8 cellular contexts compared by ENCODE assay signal in the genomic region with DNA sequence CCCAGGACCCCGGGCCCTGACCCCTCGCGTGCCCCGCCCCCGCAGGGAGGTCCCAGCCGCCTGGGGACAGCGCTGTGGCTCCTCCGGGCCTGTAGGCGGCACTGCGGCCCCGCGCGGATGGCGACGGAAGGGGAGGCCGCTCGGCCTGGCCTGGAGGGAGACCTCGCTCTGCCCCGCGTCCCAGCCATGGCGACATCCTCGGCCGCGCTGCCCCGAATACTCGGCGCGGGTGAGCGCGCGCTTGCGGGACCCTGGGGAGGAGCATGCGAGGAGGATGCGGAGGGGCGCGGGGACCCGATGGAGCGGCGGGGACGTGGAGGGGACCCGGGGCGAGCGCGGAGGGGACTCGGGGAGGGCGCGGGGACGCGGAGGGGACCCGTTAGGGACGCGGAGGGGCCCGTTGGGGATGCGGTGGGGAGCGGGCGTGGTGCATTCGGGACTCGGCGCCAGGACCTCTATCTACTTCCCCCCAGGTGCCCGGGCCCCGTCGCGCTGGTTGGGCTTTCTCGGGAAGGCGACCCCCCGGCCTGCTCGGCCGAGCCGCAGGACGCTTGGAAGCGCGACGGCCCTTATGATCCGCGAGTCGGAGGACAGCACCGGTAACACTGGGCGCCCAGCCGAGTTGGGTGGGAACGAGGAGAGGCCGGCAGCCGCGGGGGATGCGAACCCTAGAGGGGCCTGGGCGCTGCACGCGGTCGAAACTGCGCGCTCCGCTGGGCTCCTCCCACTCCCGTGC. TPM values are rescaled to one million over a fixed set of nuclear protein-coding genes. Genes with fewer than 3 reads are reported as not detected.
DNase-seq lines count a peak whose midpoint lies in the region; ATAC-seq and TF ChIP-seq lines count a peak whose summit lies in the region.

A gene (plus strand): TSS at position 158 of the 736 bp plus-strand sequence. CDS start 29 bp downstream, at position 187.

- peak; percentile 65 to 86 (median 78) for DNase-seq in CD4-positive, alpha-beta T cell
- DNase-seq in activated T-cell treated with anti-CD3 and anti-CD28 coated beads for 4 hours (peak; percentile 76), epithelial cell of proximal tubule (ENCODE audit: low read depth) (no peak)
- DNase-seq in stimulated activated CD8-positive, alpha-beta memory T cell treated with anti-CD3 and anti-CD28 coated beads, Interleukin-4, amount 100 ng/mL, for 48 hours, result peak; percentile 89

- H3K27ac Mint-ChIP-seq in CD4-positive, alpha-beta T cell, result peak within 1 kb of the TSS; percentile 76

- H3K4me3 Mint-ChIP-seq in CD4-positive, alpha-beta T cell, result peak within 1 kb of the TSS; percentile 97

- H3K27me3 Mint-ChIP-seq in CD4-positive, alpha-beta T cell, result no peaks in the 10 kb centered on the region

- peak within 1 kb of the TSS; percentile 91 for H3K9ac ChIP-seq in OCI-LY3 (ENCODE audit: low read length)
- peak within 1 kb of the TSS; percentile 58 for H3K9ac ChIP-seq in mucosa of stomach (ENCODE audit: low read length)

- H3K4me3 ChIP-seq in OCI-LY3 (ENCODE audit: low read length) (peak within 1 kb of the TSS; percentile 86), epithelial cell of proximal tubule (ENCODE audit: low read depth, low read length) (peak within 1 kb of the TSS; percentile 86), mucosa of stomach (ENCODE audit: low read length) (peak within 1 kb of the TSS; percentile 93)

- H2AFZ ChIP-seq in OCI-LY3 (ENCODE audit: low read depth, low read length), result peak within 1 kb of the TSS; percentile 77

- CTCF ChIA-PET in CD4-positive, alpha-beta T cell (lab: Charles Lee), result no interaction called here

- intact Hi-C loops in CD4-positive, alpha-beta T cell (cut with DNase I, micrococcal nuclease), result loop anchor here in 1 of 2 experiments (5.0 to 10.0 kb wide), 3 partner anchors 462 to 1336 kb away; a partner anchor contains a TSS

- no peaks in the 10 kb centered on the region for H3K27me3 ChIP-seq in CD4-positive, alpha-beta T cell (ENCODE audit: control insufficient read depth, insufficient read depth, low read length)
- no peaks in the 10 kb centered on the region for H3K27me3 ChIP-seq in OCI-LY3 (ENCODE audit: low read depth, low read length)
- no peaks in the 10 kb centered on the region for H3K27me3 ChIP-seq in mucosa of stomach (ENCODE audit: control insufficient read depth, insufficient read depth, low read length)

- TF ChIP-seq CTCF in CD4-positive, alpha-beta T cell (IDR thresholded peaks at IDR 0.05), result peak; percentile 83
- peak; percentile 67 for TF ChIP-seq CTCF in OCI-LY3 (IDR thresholded peaks at IDR 0.05; ENCODE audit: low read depth, low read length)
- peak; percentile 72 for TF ChIP-seq CTCF in epithelial cell of proximal tubule (conservative IDR thresholded peaks at IDR 0.05; ENCODE audit: low read depth, low read length)

- H3K9me3 ChIP-seq in CD4-positive, alpha-beta T cell (ENCODE audit: control insufficient read depth, low read length), result no peaks in the 10 kb centered on the region
- H3K9me3 ChIP-seq in OCI-LY3 (ENCODE audit: insufficient read depth, low read length) (no peaks in the 10 kb centered on the region), mucosa of stomach (ENCODE audit: control insufficient read depth, low read length) (no peaks in the 10 kb centered on the region)

- H3K36me3 ChIP-seq in OCI-LY3 (replicated peaks; ENCODE audit: low read depth, low read length), result peaks cover 26% of the 10 kb centered on the region
- peaks cover 3% of the 10 kb centered on the region for H3K36me3 ChIP-seq in mucosa of stomach (ENCODE audit: control insufficient read depth, insufficient read depth, low read length)

- H3K4me1 Mint-ChIP-seq in CD4-positive, alpha-beta T cell (ENCODE audit: low read depth), result peaks cover 24% of the 10 kb centered on the region

- H3K4me1 ChIP-seq in OCI-LY3 (ENCODE audit: low read length) (peaks cover 13% of the 10 kb centered on the region), mucosa of stomach (ENCODE audit: control insufficient read depth, insufficient read depth, low read length) (peaks cover 21% of the 10 kb centered on the region)

- peaks cover 25% of the 10 kb centered on the region for H3K79me2 ChIP-seq in OCI-LY3 (ENCODE audit: low read length)

- H3K27ac ChIP-seq in CD4-positive, alpha-beta T cell (ENCODE audit: low read depth, low read length), result peak within 1 kb of the TSS; percentile 41
- peak within 1 kb of the TSS; percentile 49 for H3K27ac ChIP-seq in OCI-LY3 (ENCODE audit: low read length)

- no peaks in the 10 kb centered on the region for H3K9me3 Mint-ChIP-seq in CD4-positive, alpha-beta T cell

- peaks cover 25% of the 10 kb centered on the region for H4K20me1 ChIP-seq in OCI-LY3 (ENCODE audit: insufficient read depth, low read length)

- ATAC-seq in CD4-positive, alpha-beta T cell (ENCODE audit: poor library complexity), result peak; percentile 91
- ATAC-seq in GM19395 (IDR thresholded peaks at IDR 0.05; ENCODE audit: unreplicated experiment), result peak; percentile 82
- ATAC-seq in HG03571 (IDR thresholded peaks at IDR 0.05; ENCODE audit: unreplicated experiment), result peak; percentile 86

- peaks cover 41% of the 10 kb centered on the region for H3K36me3 Mint-ChIP-seq in CD4-positive, alpha-beta T cell (ENCODE audit: low read depth)

- H3K4me2 ChIP-seq in OCI-LY3 (ENCODE audit: low read length), result peak within 1 kb of the TSS; percentile 95

- POLR2A ChIA-PET in CD4-positive, alpha-beta T cell (lab: Charles Lee), result no interaction called here

RNA-seq across cellular contexts. Expression of the gene that starts here (rescaled TPM):
- total RNA-seq in CD4-positive, alpha-beta T cell, result 10 to 100 TPM; 20.8 to 23.2 TPM
- 68.1 and 117 TPM in 2 replicates for total RNA-seq in epithelial cell of proximal tubule
